1 cellular context compared by ENCODE assay signal in the genomic region with DNA sequence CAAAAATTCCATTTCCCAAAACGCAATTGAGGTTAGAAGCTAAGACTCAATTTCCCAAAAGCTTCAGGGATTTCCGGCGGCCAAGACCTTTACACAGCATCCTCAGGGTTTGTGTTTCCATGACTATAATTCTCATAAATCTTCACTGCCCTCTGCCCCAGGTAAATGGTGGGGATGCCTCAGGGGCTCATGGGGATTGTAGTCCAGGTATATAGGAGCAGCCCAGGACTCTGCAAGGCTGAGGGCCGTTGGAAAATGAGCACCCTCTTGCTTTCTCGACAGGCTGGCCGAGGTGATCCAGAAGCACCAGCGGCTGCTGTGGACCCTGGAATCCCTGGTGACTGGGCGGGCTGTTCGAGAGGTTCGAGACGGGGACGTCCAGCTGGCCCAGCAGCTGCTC.
TF ChIP-seq lines count a peak whose summit lies in the region.

No MANE protein-coding gene starts in this region.

TF ChIP-seq in GM23338, 12 proteins besides CTCF, POLR2A, EP300 and RAD21 (continued from another document):
- TF ChIP-seq ZNF462 (CRISPR knock-in tag; IDR thresholded peaks at IDR 0.05) = no peak
- no peak for TF ChIP-seq REST (IDR thresholded peaks at IDR 0.05; ENCODE audit: unreplicated experiment)
- TF ChIP-seq NANOG (IDR thresholded peaks at IDR 0.05; ENCODE audit: borderline replicate concordance) = no peak
